ENCODE assay signal across 8 cellular contexts in genomic region chr15:101258238-101259144, GRCh38. TPM values are rescaled to one million over a fixed set of nuclear protein-coding genes. Genes with fewer than 3 reads are reported as not detected.
A peak's percentile ranks its signal among the peaks of the same experiment; 100 is the strongest.
DNase-seq lines count a peak whose midpoint lies in the region; ATAC-seq, FAIRE-seq and TF ChIP-seq lines count a peak whose summit lies in the region.

No MANE protein-coding gene starts in this region.

- H3K4me3 ChIP-seq in gastroesophageal sphincter (no peak overlapping the region), pancreas (no peak overlapping the region)

- WGBS in gastroesophageal sphincter (ENCODE audit: low coverage in 1 of 2), 2 donors = 12 to 14% methylated on average over 5 to 9 of the region's 11 CpGs
- WGBS in pancreas, 2 donors = 14 to 17% methylated on average over 11 of the region's 11 CpGs

- TF ChIP-seq CTCF in gastroesophageal sphincter (IDR thresholded peaks at IDR 0.05) (peak; percentile 80 to 86 (median 84)), pancreas (IDR thresholded peaks at IDR 0.05) (peak; percentile 32 to 80 (median 66))

- H3K27ac ChIP-seq in gastroesophageal sphincter (no peak overlapping the region), pancreas (no peak overlapping the region)

- ATAC-seq in HG03521 (IDR thresholded peaks at IDR 0.05; ENCODE audit: unreplicated experiment) = peak; percentile 47
- peak; percentile 45 for ATAC-seq in gastroesophageal sphincter
- peak; percentile 77 to 91 (median 90) for ATAC-seq in pancreas
- no peak for ATAC-seq in HG03139 (IDR thresholded peaks at IDR 0.05; ENCODE audit: unreplicated experiment)

- H3K4me1 ChIP-seq in gastroesophageal sphincter = peaks cover 0 to 5% (median 0%) of the 10 kb centered on the region in 3 donors
- H3K4me1 ChIP-seq in pancreas = peaks cover 0 to 2% (median 0%) of the 10 kb centered on the region in 3 donors

- TF ChIP-seq EP300 in gastroesophageal sphincter (IDR thresholded peaks at IDR 0.05) = no peak

- intact Hi-C loops in pancreas (cut with DNase I) = loop anchor here in 2 of 3 donors (5.0 kb wide), 1 partner anchor 241 kb away; no protein-coding TSS in a partner anchor

- H3K27me3 ChIP-seq in gastroesophageal sphincter = no peaks in the 10 kb centered on the region
- no peaks in the 10 kb centered on the region for H3K27me3 ChIP-seq in pancreas

- H3K9me3 ChIP-seq in gastroesophageal sphincter (no peaks in the 10 kb centered on the region), pancreas (no peaks in the 10 kb centered on the region)

- no peaks in the 10 kb centered on the region for H3K36me3 ChIP-seq in gastroesophageal sphincter
- no peaks in the 10 kb centered on the region for H3K36me3 ChIP-seq in pancreas

- DNase-seq in NCI-H2107 treated with DMSO at 0.1 percent for 48 hours (lab: John Stamatoyannopoulos, UW; ENCODE audit: unreplicated experiment) = peak; percentile 26
- no peak for DNase-seq in NCI-H2107 (lab: John Stamatoyannopoulos, UW)
- peak; percentile 25 for DNase-seq in NOMO-1 treated with dmso at 0.1 percent for 144 hours (lab: John Stamatoyannopoulos, UW; ENCODE audit: unreplicated experiment)
- peak; percentile 80 for DNase-seq in activated effector memory CD4-positive, alpha-beta T cell treated with anti-CD3 and anti-CD28 coated beads, Interleukin-2, amount 50 U/mL, for 16 hours
- DNase-seq in pancreas = peak in 3 of 6 donors; percentile 52 to 71 (median 53)

- FAIRE-seq in pancreas (lab: Jason Lieb, UNC) = peak; percentile 63

- no peak for TF ChIP-seq POLR2A in gastroesophageal sphincter (IDR thresholded peaks at IDR 0.05)

RNA-seq across cellular contexts. Expression of gene CHSY1, which starts 6.6 kb away (rescaled TPM):
- total RNA-seq in gastroesophageal sphincter (10 to 100 TPM; 13.8 to 30.6 (median 19.9) TPM), pancreas (10 to 100 TPM in 1 of 6 donors, 1 to 10 TPM in 5; 4.6 to 11.2 (median 6.6) TPM)
- polyA plus RNA-seq in pancreas = 1 to 10 TPM; 3.4 to 4.9 TPM

RNA-seq across cellular contexts. Expression of gene SELENOS, which starts 18.8 kb away (rescaled TPM):
- total RNA-seq in gastroesophageal sphincter = 10 to 100 TPM; 56.1 to 75.5 (median 64.5) TPM
- total RNA-seq in pancreas = 10 to 100 TPM; 26.6 to 50.4 (median 36.1) TPM
- 10 to 100 TPM; 50.3 to 72.7 TPM for polyA plus RNA-seq in pancreas

RNA-seq across cellular contexts. Expression of gene SNRPA1, which starts 36.6 kb away (rescaled TPM):
- total RNA-seq in gastroesophageal sphincter (10 to 100 TPM; 22.5 to 39.5 (median 27.7) TPM), pancreas (10 to 100 TPM; 16.7 to 25.4 (median 22.5) TPM)
- 10 to 100 TPM; 27.2 to 37.2 TPM for polyA plus RNA-seq in pancreas
